ENCODE assay signal across 16 cellular contexts in the genomic region with DNA sequence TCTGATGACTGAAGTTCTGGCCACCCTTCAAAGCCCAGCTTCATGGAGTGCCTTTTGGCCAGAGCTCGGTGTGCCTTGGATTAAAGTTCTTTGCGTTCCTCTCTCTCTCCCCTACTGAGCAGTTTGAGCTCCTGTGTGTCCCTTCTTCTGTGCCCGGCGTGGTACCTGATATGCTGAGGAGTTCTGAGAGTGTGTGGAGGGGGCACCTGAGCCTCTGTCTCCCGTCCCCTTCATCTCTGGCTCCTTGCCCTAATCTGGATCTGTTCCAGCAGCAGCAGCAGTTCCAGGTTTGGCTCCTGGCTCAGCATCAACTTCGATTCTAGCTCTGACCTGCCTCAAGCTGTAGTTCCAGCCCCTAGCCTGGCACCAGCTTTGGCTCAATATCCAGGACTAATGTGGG. TPM values are rescaled to one million over a fixed set of nuclear protein-coding genes. Genes with fewer than 3 reads are reported as not detected.
A peak's percentile ranks its signal among the peaks of the same experiment; 100 is the strongest.
DNase-seq lines count a peak whose midpoint lies in the region; ATAC-seq and TF ChIP-seq lines count a peak whose summit lies in the region.
"Had no signal": no experiment of that assay in that cellular context is flagged by ENCODE, and none has a peak within 500 bp of the region (broad histone marks: within the 10 kb centered on the region; RNA-seq: fewer than 3 reads in every experiment).

No MANE protein-coding gene starts in this region.

- H3K27ac ChIP-seq in Peyer's patch: peak overlapping the region in 3 of 4 donors; percentile 45 to 92 (median 79)
- peak overlapping the region; percentile 18 for H3K27ac ChIP-seq in left ventricle myocardium inferior (replicated peaks)

- H3K9me3 Mint-ChIP-seq in stimulated activated memory B cell treated with anti-CD40 and anti-IgM and Interleukin-4, amounts not matched to agents 10 μg/mL and 1 μg/mL and 100 μg/mL, for 72 hours: no peaks in the 10 kb centered on the region
- H3K9me3 Mint-ChIP-seq: activated CD4-positive, alpha-beta T cell treated with anti-CD3 and anti-CD28 coated beads, Interleukin-2, amount 10 ng/mL, durations not matched to agents 7 days and 5 days; activated naive CD8-positive, alpha-beta T cell treated with anti-CD3 and anti-CD28 coated beads, Interleukin-2, amount 10 ng/mL, durations not matched to agents 7 days and 5 days; CD4-positive, CD25-positive, alpha-beta regulatory T cell; naive B cell had no signal

- peaks cover 0 to 25% (median 4%) of the 10 kb centered on the region in 4 donors for H3K4me1 ChIP-seq in Peyer's patch
- H3K4me1 ChIP-seq in left ventricle myocardium inferior: peaks cover 20% of the 10 kb centered on the region

- no peaks in the 10 kb centered on the region for H3K36me3 Mint-ChIP-seq in stimulated activated memory B cell treated with anti-CD40 and anti-IgM and Interleukin-4, amounts not matched to agents 10 μg/mL and 1 μg/mL and 100 μg/mL, for 72 hours
- H3K36me3 Mint-ChIP-seq: activated naive CD8-positive, alpha-beta T cell treated with anti-CD3 and anti-CD28 coated beads, Interleukin-2, amount 10 ng/mL, durations not matched to agents 7 days and 5 days; CD4-positive, CD25-positive, alpha-beta regulatory T cell; naive B cell had no signal

- no peak for ATAC-seq in stimulated activated memory B cell treated with anti-CD40 and anti-IgM and Interleukin-4, amounts not matched to agents 10 μg/mL and 1 μg/mL and 100 μg/mL, for 72 hours
- ATAC-seq in HG02759 (IDR thresholded peaks at IDR 0.05; ENCODE audit: unreplicated experiment): no peak

- DNase-seq in NCI-H1105 treated with DMSO at 0.1 percent for 48 hours (lab: John Stamatoyannopoulos, UW) (peak; percentile 83), Peyer's patch (no peak), left ventricle myocardium inferior (no peak), GM20000 (ENCODE audit: low spot score) (no peak), SIG-M5 (lab: John Stamatoyannopoulos, UW) (no peak)
- DNase-seq in activated CD4-positive, alpha-beta T cell treated with anti-CD3 and anti-CD28 coated beads, Interleukin-2, amount 50 U/mL, for 48 hours: no peak
- DNase-seq: activated CD4-positive, alpha-beta T cell treated with anti-CD3 and anti-CD28 coated beads, Interleukin-2, amount 10 ng/mL, durations not matched to agents 7 days and 5 days; activated naive CD8-positive, alpha-beta T cell treated with anti-CD3 and anti-CD28 coated beads, Interleukin-2, amount 10 ng/mL, durations not matched to agents 7 days and 5 days; activated T-cell treated with anti-CD3 and anti-CD28 coated beads, Interleukin-2, amount 50 U/mL, for 1 hour; CD4-positive, CD25-positive, alpha-beta regulatory T cell; cerebellar nuclear complex; NCI-H774; stimulated activated CD8-positive, alpha-beta memory T cell treated with anti-CD3 and anti-CD28 coated beads, Interleukin-4, amount 100 ng/mL, for 48 hours had no signal

- TF ChIP-seq POLR2A in Peyer's patch (IDR thresholded peaks at IDR 0.05): no peak

- H3K27ac Mint-ChIP-seq in stimulated activated memory B cell treated with anti-CD40 and anti-IgM and Interleukin-4, amounts not matched to agents 10 μg/mL and 1 μg/mL and 100 μg/mL, for 72 hours: peak overlapping the region; percentile 74
- H3K27ac Mint-ChIP-seq: activated CD4-positive, alpha-beta T cell treated with anti-CD3 and anti-CD28 coated beads, Interleukin-2, amount 10 ng/mL, durations not matched to agents 7 days and 5 days had no signal

- H3K36me3 ChIP-seq in Peyer's patch (no peaks in the 10 kb centered on the region), left ventricle myocardium inferior (no peaks in the 10 kb centered on the region)

- TF ChIP-seq CTCF in Peyer's patch (IDR thresholded peaks at IDR 0.05): no peak
- TF ChIP-seq CTCF in left ventricle myocardium inferior (IDR thresholded peaks at IDR 0.05; ENCODE audit: borderline replicate concordance): no peak
- TF ChIP-seq CTCF in GM20000 (IDR thresholded peaks at IDR 0.05; ENCODE audit: extremely low read depth, missing control alignments): no peak

- H3K27me3 Mint-ChIP-seq in stimulated activated memory B cell treated with anti-CD40 and anti-IgM and Interleukin-4, amounts not matched to agents 10 μg/mL and 1 μg/mL and 100 μg/mL, for 72 hours: no peaks in the 10 kb centered on the region
- H3K27me3 Mint-ChIP-seq: activated naive CD8-positive, alpha-beta T cell treated with anti-CD3 and anti-CD28 coated beads, Interleukin-2, amount 10 ng/mL, durations not matched to agents 7 days and 5 days had no signal

- H3K4me3 Mint-ChIP-seq in stimulated activated memory B cell treated with anti-CD40 and anti-IgM and Interleukin-4, amounts not matched to agents 10 μg/mL and 1 μg/mL and 100 μg/mL, for 72 hours: no peak overlapping the region
- H3K4me3 Mint-ChIP-seq: activated CD4-positive, alpha-beta T cell treated with anti-CD3 and anti-CD28 coated beads, Interleukin-2, amount 10 ng/mL, durations not matched to agents 7 days and 5 days; activated naive CD8-positive, alpha-beta T cell treated with anti-CD3 and anti-CD28 coated beads, Interleukin-2, amount 10 ng/mL, durations not matched to agents 7 days and 5 days; CD4-positive, CD25-positive, alpha-beta regulatory T cell had no signal

- H3K27me3 ChIP-seq in Peyer's patch (no peaks in the 10 kb centered on the region), left ventricle myocardium inferior (ENCODE audit: low read depth) (peaks cover 16% of the 10 kb centered on the region)

- no peak overlapping the region for H3K4me3 ChIP-seq in Peyer's patch
- H3K4me3 ChIP-seq in left ventricle myocardium inferior: no peak overlapping the region

- peaks cover 20% of the 10 kb centered on the region for H3K4me1 Mint-ChIP-seq in stimulated activated memory B cell treated with anti-CD40 and anti-IgM and Interleukin-4, amounts not matched to agents 10 μg/mL and 1 μg/mL and 100 μg/mL, for 72 hours

- H3K9me3 ChIP-seq in Peyer's patch (no peaks in the 10 kb centered on the region), left ventricle myocardium inferior (replicated peaks) (no peaks in the 10 kb centered on the region)

- intact Hi-C loops in left ventricle myocardium inferior (cut with micrococcal nuclease): no loop called here

RNA-seq across cellular contexts. Expression of a gene that starts 25.1 kb away (rescaled TPM):
- 10 to 100 TPM in 3 of 4 donors, 1 to 10 TPM in 1; 9.9 to 28.4 (median 14.0) TPM for total RNA-seq in Peyer's patch
- 0.44 TPM for total RNA-seq in left ventricle myocardium inferior
- total RNA-seq: activated CD4-positive, alpha-beta T cell treated with anti-CD3 and anti-CD28 coated beads, Interleukin-2, amount 10 ng/mL, durations not matched to agents 7 days and 5 days; CD4-positive, CD25-positive, alpha-beta regulatory T cell had no signal

RNA-seq across cellular contexts. Expression of a gene that starts 28.1 kb away (rescaled TPM):
- total RNA-seq in Peyer's patch: 100 to 1,000 TPM in 2 of 4 donors, 10 to 100 TPM in 1, 1 to 10 TPM in 1; 6.6 to 239 (median 132) TPM
- 0.22 TPM for total RNA-seq in left ventricle myocardium inferior

RNA-seq across cellular contexts. Expression of a gene that starts 43.5 kb away (rescaled TPM):
- 10 to 100 TPM; 13.7 to 52.0 (median 18.1) TPM for total RNA-seq in Peyer's patch
- 12.5 TPM for total RNA-seq in left ventricle myocardium inferior
